In genomic region chr7:150567168-150567567, GRCh38 we compare ENCODE assay signal across 10 cellular contexts. TPM values are rescaled to one million over a fixed set of nuclear protein-coding genes. Genes with fewer than 3 reads are reported as not detected.
DNase-seq lines count a peak whose midpoint lies in the region; ATAC-seq and TF ChIP-seq lines count a peak whose summit lies in the region.
"Had no signal": no experiment of that assay in that cellular context is flagged by ENCODE, and none has a peak within 500 bp of the region (broad histone marks: within the 10 kb centered on the region; RNA-seq: fewer than 3 reads in every experiment).

Gene GIMAP4, plus strand, starts transcription at chr7:150567390. Its CDS starts 2,512 bp downstream, at chr7:150569902.

- TF ChIP-seq POLR2A in sigmoid colon (IDR thresholded peaks at IDR 0.05): no peak

- H3K4me1 ChIP-seq in sigmoid colon: peaks cover 0 to 12% (median 0%) of the 10 kb centered on the region in 4 donors
- no peaks in the 10 kb centered on the region for H3K4me1 ChIP-seq in OCI-LY7 (ENCODE audit: insufficient read depth, low read length, poor library complexity, severe bottlenecking)

- H3K4me3 Mint-ChIP-seq in activated T-cell treated with anti-CD3 and anti-CD28 coated beads, Interleukin-2, amount 50 U/mL, for 72 hours: peak within 1 kb of the TSS; percentile 87 to 95
- H3K4me3 Mint-ChIP-seq: brain had no signal

- no TSS peak for BruUV-seq in OCI-LY7 (replicated peaks; lab: Mats Ljungman, UMichigan)

- ATAC-seq in activated T-cell treated with anti-CD3 and anti-CD28 coated beads, Interleukin-2, amount 50 U/mL, for 72 hours (replicated peaks in 1 of 2): peak in 1 of 2 donors; percentile 50
- ATAC-seq in left cardiac atrium: peak; percentile 66 to 67
- ATAC-seq in HG03139 (IDR thresholded peaks at IDR 0.05; ENCODE audit: unreplicated experiment): no peak

- H3K36me3 Mint-ChIP-seq in activated T-cell treated with anti-CD3 and anti-CD28 coated beads, Interleukin-2, amount 50 U/mL, for 72 hours (ENCODE audit: insufficient read depth in 2 of 2): peaks cover 34 to 40% of the 10 kb centered on the region in 2 donors
- H3K36me3 Mint-ChIP-seq: brain had no signal

- H3K36me3 ChIP-seq in sigmoid colon: no peaks in the 10 kb centered on the region
- no peaks in the 10 kb centered on the region for H3K36me3 ChIP-seq in OCI-LY7 (ENCODE audit: insufficient read depth, low read length)

- intact Hi-C loops in left cardiac atrium (cut with DNase I) (loop anchor here in 1 of 2 donors (5.0 kb wide), 1 partner anchor 115 kb away; the partner anchor contains the start of gene GIMAP8), sigmoid colon (cut with DNase I) (no loop called here), OCI-LY7 (cut with micrococcal nuclease; ENCODE audit: unreplicated experiment) (no loop called here)

- 47 to 72% methylated on average over 9 of the region's 9 CpGs for WGBS in sigmoid colon, 2 donors

- no peaks in the 10 kb centered on the region for H3K9me3 ChIP-seq in sigmoid colon
- H3K9me3 ChIP-seq in OCI-LY7 (ENCODE audit: low read length): no peaks in the 10 kb centered on the region

- TF ChIP-seq CTCF in GM12875 (IDR thresholded peaks at IDR 0.05; ENCODE audit: borderline replicate concordance, insufficient read depth, low read depth, low read length): no peak
- no peak for TF ChIP-seq CTCF in sigmoid colon (IDR thresholded peaks at IDR 0.05)
- no peak for TF ChIP-seq CTCF in OCI-LY7 (conservative IDR thresholded peaks at IDR 0.05; ENCODE audit: low read length)

- H3K27ac ChIP-seq in sigmoid colon (peak within 1 kb of the TSS; percentile 52 to 62 (median 56)), OCI-LY7 (ENCODE audit: low read depth, low read length, poor library complexity, severe bottlenecking) (no peak within 1 kb of the TSS)

- peak within 1 kb of the TSS; percentile 59 for H3K4me3 ChIP-seq in GM12875 (ENCODE audit: low read depth, low read length)
- H3K4me3 ChIP-seq in sigmoid colon: peak within 1 kb of the TSS; percentile 6 to 39 (median 30)
- no peak within 1 kb of the TSS for H3K4me3 ChIP-seq in OCI-LY7 (ENCODE audit: low read depth, low read length, poor library complexity, severe bottlenecking)

- peaks cover 0 to 3% of the 10 kb centered on the region in 2 donors for H3K9me3 Mint-ChIP-seq in activated T-cell treated with anti-CD3 and anti-CD28 coated beads, Interleukin-2, amount 50 U/mL, for 72 hours
- H3K9me3 Mint-ChIP-seq: brain had no signal

- peak within 1 kb of the TSS; percentile 99 for H3K27ac Mint-ChIP-seq in activated T-cell treated with anti-CD3 and anti-CD28 coated beads, Interleukin-2, amount 50 U/mL, for 72 hours
- H3K27ac Mint-ChIP-seq: brain had no signal

- POLR2A ChIA-PET in OCI-LY7 (lab: Charles Lee): no interaction called here

- no peaks in the 10 kb centered on the region for H3K9me2 ChIP-seq in OCI-LY7 (ENCODE audit: insufficient read depth, low read length)

- CTCF ChIA-PET in OCI-LY7 (lab: Charles Lee; ENCODE audit: unreplicated experiment): no interaction called here

- no peaks in the 10 kb centered on the region for H4K20me1 ChIP-seq in OCI-LY7 (ENCODE audit: insufficient read depth, low read length)

- no peak within 1 kb of the TSS for H2AFZ ChIP-seq in OCI-LY7 (ENCODE audit: low read length)

- peaks cover 70% of the 10 kb centered on the region for H3K4me1 Mint-ChIP-seq in activated T-cell treated with anti-CD3 and anti-CD28 coated beads, Interleukin-2, amount 50 U/mL, for 72 hours (ENCODE audit: low read depth)
- H3K4me1 Mint-ChIP-seq: brain had no signal

- DNase-seq in activated T-cell treated with anti-CD3 and anti-CD28 coated beads, Interleukin-2, amount 50 U/mL, for 72 hours: no peak
- DNase-seq in left cardiac atrium: no peak
- no peak for DNase-seq in sigmoid colon
- DNase-seq in OCI-LY7 (ENCODE audit: low spot score): no peak
- DNase-seq in epidermal melanocyte (ENCODE audit: insufficient read length, low spot score): no peak
- no peak for DNase-seq in SW480 (ENCODE audit: low spot score)
- DNase-seq: stimulated activated CD4-positive, alpha-beta T cell treated with anti-CD3 and anti-CD28 coated beads, Interleukin-2, amount 100 ng/mL, for 24 hours had no signal

- H3K4me2 ChIP-seq in OCI-LY7 (ENCODE audit: low read length): no peak within 1 kb of the TSS

- TF ChIP-seq EP300 in sigmoid colon (IDR thresholded peaks at IDR 0.05): no peak

- no peaks in the 10 kb centered on the region for H3K79me2 ChIP-seq in OCI-LY7 (ENCODE audit: insufficient read depth, low read depth, low read length)

- no peaks in the 10 kb centered on the region for H3K27me3 Mint-ChIP-seq in activated T-cell treated with anti-CD3 and anti-CD28 coated beads, Interleukin-2, amount 50 U/mL, for 72 hours (ENCODE audit: low read depth)

- H3K27me3 ChIP-seq in sigmoid colon: no peaks in the 10 kb centered on the region

RNA-seq across cellular contexts. Expression of gene GIMAP4, which starts in this region (rescaled TPM):
- 100 to 1,000 TPM; 114 to 156 TPM for total RNA-seq in activated T-cell treated with anti-CD3 and anti-CD28 coated beads, Interleukin-2, amount 50 U/mL, for 72 hours
- total RNA-seq in left cardiac atrium (10 to 100 TPM; 30.2 to 40.4 TPM), sigmoid colon (10 to 100 TPM; 18.9 to 24.1 (median 22.2) TPM), OCI-LY7 (2022) (not detected in 2 replicates)
- polyA plus RNA-seq in sigmoid colon: 10 to 100 TPM in 2 of 3 donors, 1 to 10 TPM in 1; 9.5 to 44.8 (median 11.4) TPM
- not detected in 2 replicates for total RNA-seq in OCI-LY7 (2014; rRNA removed; shearing (Covaris generic))

Comparison
In these comparisons a context has a peak if more than half of its experiments do, and no peak if none do; other contexts are left out.
1. RNA of gene GIMAP4 (total RNA-seq): 114 to 156 TPM in activated T-cell treated with anti-CD3 and anti-CD28 coated beads, Interleukin-2, amount 50 U/mL, for 72 hours, 30.2 to 40.4 TPM in left cardiac atrium and 18.9 to 24.1 TPM in sigmoid colon; not detected in OCI-LY7; every median in the first group is over 10 times any median in the second.